ENCODE assay signal across 8 cellular contexts in genomic region chr22:17172172-17172833, GRCh38. TPM values are rescaled to one million over a fixed set of nuclear protein-coding genes. Genes with fewer than 3 reads are reported as not detected.
A peak's percentile ranks its signal among the peaks of the same experiment; 100 is the strongest.
DNase-seq lines count a peak whose midpoint lies in the region; ATAC-seq and TF ChIP-seq lines count a peak whose summit lies in the region.

No MANE protein-coding gene starts in this region.

- H3K27me3 ChIP-seq in breast epithelium (no peaks in the 10 kb centered on the region), thoracic aorta (replicated peaks; ENCODE audit: insufficient read depth) (no peaks in the 10 kb centered on the region)

- intact Hi-C loops in breast epithelium (cut with DNase I; ENCODE audit: low total_unique reads), result no loop called here

- H3K4me1 ChIP-seq in breast epithelium, result peaks cover 0 to 3% of the 10 kb centered on the region in 2 donors
- H3K4me1 ChIP-seq in thoracic aorta (ENCODE audit: control insufficient read depth in 1 of 2, low read depth in 2 of 2), result peaks cover 3 to 15% of the 10 kb centered on the region in 2 donors

- DNase-seq in activated effector memory CD4-positive, alpha-beta T cell treated with anti-CD3 and anti-CD28 coated beads, Interleukin-2, amount 50 U/mL, for 16 hours, result peak; percentile 63
- no peak for DNase-seq in activated effector memory CD4-positive, alpha-beta T cell treated with Interleukin-2 at 50 U/mL for 16 hours
- DNase-seq in breast epithelium (ENCODE audit: low spot score in 2 of 2) (no peak), left lobe of liver (ENCODE audit: low spot score) (peak; percentile 85), thoracic aorta (ENCODE audit: low spot score) (no peak), Kasumi-1 (lab: John Stamatoyannopoulos, UW) (no peak), germinal center (ENCODE audit: low spot score) (no peak)

- H3K27ac ChIP-seq in breast epithelium (peak overlapping the region; percentile 91 to 95), thoracic aorta (peak overlapping the region; percentile 91 to 97)

- H3K4me3 ChIP-seq in breast epithelium (peak overlapping the region; percentile 63 to 86 (median 75)), thoracic aorta (peak overlapping the region; percentile 94)

- H3K9me3 ChIP-seq in breast epithelium (no peaks in the 10 kb centered on the region), thoracic aorta (no peaks in the 10 kb centered on the region)

- no peak for TF ChIP-seq POLR2A in breast epithelium (IDR thresholded peaks at IDR 0.05)

- peak; percentile 63 for ATAC-seq in left lobe of liver
- ATAC-seq in thoracic aorta (ENCODE audit: insufficient number of reproducible peaks, low FRiP score, low read depth), result no peak
- no peak for ATAC-seq in HG02840 (IDR thresholded peaks at IDR 0.05; ENCODE audit: low FRiP score, unreplicated experiment)

- H3K36me3 ChIP-seq in breast epithelium (no peaks in the 10 kb centered on the region), thoracic aorta (no peaks in the 10 kb centered on the region)

- TF ChIP-seq CTCF in breast epithelium (IDR thresholded peaks at IDR 0.05) (no peak), thoracic aorta (IDR thresholded peaks at IDR 0.05) (no peak)

RNA-seq across cellular contexts. Expression of gene HDHD5, which starts 13.2 kb away (rescaled TPM):
- total RNA-seq in breast epithelium (10 to 100 TPM; 42.0 to 54.4 (median 53.8) TPM), left lobe of liver (31.7 TPM), thoracic aorta (10 to 100 TPM; 32.6 to 50.1 TPM)

RNA-seq across cellular contexts. Expression of gene ADA2, which starts 46.9 kb away (rescaled TPM):
- total RNA-seq in breast epithelium (10 to 100 TPM in 2 of 3 donors, 1 to 10 TPM in 1; 6.6 to 25.8 (median 18.1) TPM), left lobe of liver (5.7 TPM), thoracic aorta (10 to 100 TPM; 25.7 to 31.3 TPM)

RNA-seq across cellular contexts. Expression of gene TMEM121B, which starts 51.1 kb away (rescaled TPM):
- under 1 TPM in 2 of 3 donors, not detected in 1; 0.44 to 0.48 TPM for total RNA-seq in breast epithelium
- total RNA-seq in left lobe of liver, result 0.10 TPM
- 1 to 10 TPM; 1.1 to 2.0 TPM for total RNA-seq in thoracic aorta

Comparison
In these comparisons a context has a peak if more than half of its experiments do, and no peak if none do; other contexts are left out.
1. DNase-seq: peak in activated effector memory CD4-positive, alpha-beta T cell treated with anti-CD3 and anti-CD28 coated beads, Interleukin-2, amount 50 U/mL, for 16 hours (single experiment) and left lobe of liver (single experiment); none in activated effector memory CD4-positive, alpha-beta T cell treated with Interleukin-2 at 50 U/mL for 16 hours (single experiment), breast epithelium (0 of 2), thoracic aorta (single experiment), Kasumi-1 (0 of 2) and germinal center (single experiment).